In the genomic region with DNA sequence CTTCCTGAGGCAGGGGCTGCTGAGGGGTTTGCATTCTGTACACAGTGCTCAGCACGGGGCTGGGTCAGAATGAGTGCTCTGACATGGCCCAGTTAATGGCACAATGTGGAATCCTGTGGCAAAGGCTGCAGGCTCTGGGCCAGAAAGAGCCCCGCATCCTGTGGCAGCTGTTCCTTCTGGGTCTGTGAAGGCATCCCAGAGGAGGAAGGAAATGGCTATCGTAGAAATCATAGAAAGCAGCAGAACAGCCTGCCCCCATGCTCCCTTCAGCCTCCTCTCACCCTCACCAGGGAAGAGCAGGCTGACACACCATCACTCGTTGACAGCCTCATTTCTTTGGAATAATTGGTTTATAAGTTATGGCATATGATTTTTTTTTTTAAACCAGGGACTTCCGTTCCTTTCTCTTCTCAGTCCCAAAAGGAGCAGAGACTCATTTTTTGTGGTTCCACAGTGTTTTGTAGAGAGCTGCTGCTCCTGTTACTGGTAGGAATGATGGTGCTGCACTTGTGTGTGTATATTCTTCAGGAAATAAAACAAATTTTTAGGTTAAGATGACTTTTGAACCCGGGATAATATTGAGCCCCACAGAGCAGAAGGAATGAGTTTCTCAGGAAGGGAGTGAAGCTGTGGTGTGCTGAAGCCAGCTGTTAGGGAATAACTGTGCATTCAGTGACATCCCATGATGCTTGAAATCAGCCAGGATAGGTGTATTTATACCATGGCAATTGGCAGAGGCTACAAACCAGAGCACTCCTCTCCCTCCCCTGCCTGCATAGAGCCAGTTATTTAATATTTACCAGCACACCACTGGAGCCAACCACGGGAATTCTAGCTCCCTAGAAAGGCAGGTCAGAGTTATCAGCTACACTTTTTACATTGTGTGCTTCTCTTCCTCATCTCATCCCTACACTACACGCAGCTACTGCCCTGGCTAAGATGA, we compare ENCODE assay signal across 1 cellular context.
TF ChIP-seq lines count a peak whose summit lies in the region.

No MANE protein-coding gene starts in this region.

TF ChIP-seq in H1, 55 proteins besides CTCF, POLR2A, EP300 and RAD21:
- TF ChIP-seq POU5F1 (IDR thresholded peaks at IDR 0.05; ENCODE audit: low read depth, low read length) (no peak), CEBPB (IDR thresholded peaks at IDR 0.05; ENCODE audit: low read depth, low read length) (no peak), GABPA (IDR thresholded peaks at IDR 0.05; ENCODE audit: borderline replicate concordance, insufficient read depth, low read length) (no peak), TEAD4 (IDR thresholded peaks at IDR 0.05; ENCODE audit: low read depth, low read length) (no peak), ZNF274 (IDR thresholded peaks at IDR 0.05; ENCODE audit: borderline replicate concordance, extremely low read depth, low read length) (no peak), FOSL1 (IDR thresholded peaks at IDR 0.05; ENCODE audit: insufficient read depth, low read depth, low read length) (no peak), TAF7 (optimal IDR thresholded peaks at IDR 0.05; ENCODE audit: borderline replicate concordance, low read depth, low read length) (no peak), BACH1 (IDR thresholded peaks at IDR 0.05; ENCODE audit: low read length) (no peak), SUZ12 (IDR thresholded peaks at IDR 0.05; ENCODE audit: low read length) (no peak), SP4 (IDR thresholded peaks at IDR 0.05; ENCODE audit: low read length) (no peak), RXRA (IDR thresholded peaks at IDR 0.05; ENCODE audit: insufficient read depth, low read depth, low read length) (no peak), EGR1 (IDR thresholded peaks at IDR 0.05; ENCODE audit: borderline replicate concordance, low read depth, low read length) (no peak), KDM4A (IDR thresholded peaks at IDR 0.05; ENCODE audit: low read depth, low read length, severe bottlenecking) (no peak), SIX5 (IDR thresholded peaks at IDR 0.05; ENCODE audit: low read depth, low read length) (no peak), SRF (IDR thresholded peaks at IDR 0.05; ENCODE audit: low read depth, low read length) (no peak)
- TF ChIP-seq, protein P1, sequence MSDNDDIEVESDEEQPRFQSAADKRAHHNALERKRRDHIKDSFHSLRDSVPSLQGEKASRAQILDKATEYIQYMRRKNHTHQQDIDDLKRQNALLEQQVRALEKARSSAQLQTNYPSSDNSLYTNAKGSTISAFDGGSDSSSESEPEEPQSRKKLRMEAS (IDR thresholded peaks at IDR 0.05) = no peak
- TF ChIP-seq, protein P2, sequence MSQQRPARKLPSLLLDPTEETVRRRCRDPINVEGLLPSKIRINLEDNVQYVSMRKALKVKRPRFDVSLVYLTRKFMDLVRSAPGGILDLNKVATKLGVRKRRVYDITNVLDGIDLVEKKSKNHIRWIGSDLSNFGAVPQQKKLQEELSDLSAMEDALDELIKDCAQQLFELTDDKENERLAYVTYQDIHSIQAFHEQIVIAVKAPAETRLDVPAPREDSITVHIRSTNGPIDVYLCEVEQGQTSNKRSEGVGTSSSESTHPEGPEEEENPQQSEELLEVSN (IDR thresholded peaks at IDR 0.05) = no peak
